In genomic region chr2:15243762-15244161, GRCh38 we compare ENCODE assay signal across 15 cellular contexts.
A peak's percentile ranks its signal among the peaks of the same experiment; 100 is the strongest.
DNase-seq lines count a peak whose midpoint lies in the region; ATAC-seq, FAIRE-seq and TF ChIP-seq lines count a peak whose summit lies in the region.
"Had no signal": no experiment of that assay in that cellular context is flagged by ENCODE, and none has a peak within 500 bp of the region (broad histone marks: within the 10 kb centered on the region; RNA-seq: fewer than 3 reads in every experiment).

No MANE protein-coding gene starts in this region.

- H3K27me3 ChIP-seq in K562 (ENCODE audit: control insufficient read depth in 2 of 2, insufficient read depth in 2 of 2, low read length in 2 of 2) (no peaks in the 10 kb centered on the region), gastrocnemius medialis (no peaks in the 10 kb centered on the region)
- H3K27me3 ChIP-seq: neural progenitor cell had no signal

- CTCF ChIA-PET in K562 (lab: Yijun Ruan, JAX; ENCODE audit: low intra/inter-chr PET ratio): no interaction called here

- H4K20me1 ChIP-seq in K562 (replicated peaks; ENCODE audit: control insufficient read depth, insufficient read depth, low read length): 0 out of 2 replicates have a peak, but pooled peaks cover 11% of the 10 kb centered on the region

- TF ChIP-seq CTCF in K562 (IDR thresholded peaks at IDR 0.05 in 2 of 3, conservative IDR thresholded peaks at IDR 0.05 in 1 of 3; ENCODE audit: insufficient read depth in 2 of 3, low read depth in 1 of 3, low read length in 3 of 3): no peak
- no peak for TF ChIP-seq CTCF in gastrocnemius medialis (IDR thresholded peaks at IDR 0.05 in 4 of 5, conservative IDR thresholded peaks at IDR 0.05 in 1 of 5)

- in situ Hi-C loops in K562 (cut with MboI): no loop called here
- in situ Hi-C loops in gastrocnemius medialis (cut with MboI; ENCODE audit: low sequenced_read_pairs in 4 of 4): no loop called here

- peak; percentile 57 for ATAC-seq in K562
- no peak for ATAC-seq in gastrocnemius medialis
- no peak for ATAC-seq in HG03354 (IDR thresholded peaks at IDR 0.05; ENCODE audit: poor library complexity, severe bottlenecking, unreplicated experiment)
- ATAC-seq in HG02840 (IDR thresholded peaks at IDR 0.05; ENCODE audit: low FRiP score, unreplicated experiment): no peak
- ATAC-seq: activated CD8-positive, alpha-beta T cell treated with anti-CD3 and anti-CD28 coated beads for 36 hours; left cardiac atrium had no signal

- POLR2A ChIA-PET in K562 (lab: Yijun Ruan, JAX): no interaction called here

- TF ChIP-seq RAD21 in K562 (CRISPR knock-in tag; conservative IDR thresholded peaks at IDR 0.05 in 1 of 2, IDR thresholded peaks at IDR 0.05 in 1 of 2): no peak

- intact Hi-C loops in K562 (cut with micrococcal nuclease) (no loop called here), gastrocnemius medialis (cut with DNase I; ENCODE audit: low total_unique reads) (no loop called here)

- no peaks in the 10 kb centered on the region for H3K9me3 ChIP-seq in K562 (replicated peaks; ENCODE audit: control insufficient read depth, insufficient read depth, low read depth, low read length)
- no peaks in the 10 kb centered on the region for H3K9me3 ChIP-seq in gastrocnemius medialis

- no peak overlapping the region for H3K4me2 ChIP-seq in K562 (ENCODE audit: insufficient read depth, low read length)
- H3K4me2 ChIP-seq: neural progenitor cell had no signal

- TF ChIP-seq POLR2A in K562 (conservative IDR thresholded peaks at IDR 0.05) (no peak), gastrocnemius medialis (IDR thresholded peaks at IDR 0.05) (no peak)

- H3K4me1 ChIP-seq in K562 (replicated peaks in 1 of 2; ENCODE audit: control insufficient read depth in 2 of 2, insufficient read depth in 2 of 2, low read length in 2 of 2) (peaks cover 5 to 15% of the 10 kb centered on the region in 2 experiments; a peak in 4 of 5 replicates), gastrocnemius medialis (peaks cover 0 to 10% of the 10 kb centered on the region in 2 donors)
- H3K4me1 ChIP-seq: neural progenitor cell had no signal

- BruUV-seq in K562 (replicated peaks; lab: Mats Ljungman, UMichigan): no TSS peak

- DNase-seq in DMS79 treated with DMSO at 0.1 percent for 48 hours (lab: John Stamatoyannopoulos, UW): peak; percentile 11
- DNase-seq in DMS79 (lab: John Stamatoyannopoulos, UW): no peak
- peak; percentile 18 for DNase-seq in NCI-H146 treated with DMSO at 0.1 percent for 48 hours (lab: John Stamatoyannopoulos, UW; ENCODE audit: unreplicated experiment)
- DNase-seq in K562 (ENCODE audit: extremely low read depth in 1 of 4, low spot score in 3 of 4): peak; percentile 25 to 31 (median 29)
- peak; percentile 16 for DNase-seq in myocyte (ENCODE audit: low read depth)
- DNase-seq in gastrocnemius medialis: no peak
- DNase-seq: activated CD8-positive, alpha-beta T cell treated with anti-CD3 and anti-CD28 coated beads for 36 hours; activated naive CD4-positive, alpha-beta T cell treated with anti-CD3 and anti-CD28 coated beads for 36 hours; left cardiac atrium; MM.1S had no signal

- peaks cover 4% of the 10 kb centered on the region for H3K9me1 ChIP-seq in K562 (ENCODE audit: control insufficient read depth, insufficient read depth, low read length)

- peaks cover 10% of the 10 kb centered on the region; the same call in 2 of the 3 replicates for H3K79me2 ChIP-seq in K562 (ENCODE audit: control insufficient read depth, insufficient read depth, low read length)

- FAIRE-seq in K562 (lab: Jason Lieb, UNC): no peak
- FAIRE-seq: A204.1, GM18507 had no signal

- TF ChIP-seq EP300 in K562 (IDR thresholded peaks at IDR 0.05; ENCODE audit: low read length): no peak

- H3K4me3 ChIP-seq in K562 (no peak overlapping the region), gastrocnemius medialis (no peak overlapping the region)
- H3K4me3 ChIP-seq: neural progenitor cell had no signal

- H2AFZ ChIP-seq in K562 (ENCODE audit: low read depth, low read length): no peak overlapping the region
- H2AFZ ChIP-seq: neural progenitor cell had no signal

- H3K27ac ChIP-seq in K562 (ENCODE audit: extremely low read depth, low read depth, low read length) (no peak overlapping the region), gastrocnemius medialis (no peak overlapping the region)
- H3K27ac ChIP-seq: neural progenitor cell had no signal

- H3K36me3 ChIP-seq in K562 (ENCODE audit: control insufficient read depth, insufficient read depth, low read length) (peaks cover 12% of the 10 kb centered on the region; the same call in 1 of the 3 replicates), gastrocnemius medialis (no peaks in the 10 kb centered on the region)
- H3K36me3 ChIP-seq: neural progenitor cell had no signal

- no peak overlapping the region for H3K9ac ChIP-seq in K562 (ENCODE audit: insufficient read depth in 1 of 2, low read depth in 2 of 2, low read length in 2 of 2)
- H3K9ac ChIP-seq: neural progenitor cell had no signal

- WGBS in K562 (ENCODE audit: insufficient coverage, low coverage, missing lambda C conversion rate): 39% methylated on average over 6 of the region's 6 CpGs

TF ChIP-seq in K562, 482 proteins besides CTCF, POLR2A, EP300 and RAD21 (continues in another document):
- TF ChIP-seq ZNF778 (CRISPR knock-in tag; IDR thresholded peaks at IDR 0.05) (no peak), U2AF2 (optimal IDR thresholded peaks at IDR 0.05; ENCODE audit: low read depth, low read length) (no peak), CHD2 (IDR thresholded peaks at IDR 0.05; ENCODE audit: low read depth, low read length) (no peak), CCAR2 (IDR thresholded peaks at IDR 0.05; ENCODE audit: low read depth, low read length) (no peak), ZNF696 (CRISPR knock-in tag; conservative IDR thresholded peaks at IDR 0.05) (no peak), PREB (CRISPR knock-in tag; IDR thresholded peaks at IDR 0.05) (no peak), HOXB6 (CRISPR knock-in tag; IDR thresholded peaks at IDR 0.05; ENCODE audit: borderline replicate concordance) (no peak), IRF2 (CRISPR knock-in tag; IDR thresholded peaks at IDR 0.05) (no peak), RBM39 (optimal IDR thresholded peaks at IDR 0.05; ENCODE audit: low read depth, low read length) (no peak), JUN (IDR thresholded peaks at IDR 0.05; ENCODE audit: borderline replicate concordance, low read depth, low read length) (peak; percentile 67), JUN (CRISPR knock-in tag; IDR thresholded peaks at IDR 0.05; ENCODE audit: borderline replicate concordance) (no peak), FOSL1 (tag; conservative IDR thresholded peaks at IDR 0.05) (0 out of 2 replicates have a peak, but pooled peaks have one; percentile 29), ZBED1 (IDR thresholded peaks at IDR 0.05) (no peak), HDAC6 (IDR thresholded peaks at IDR 0.05; ENCODE audit: low read depth, low read length) (no peak)
- TF ChIP-seq, protein P1, sequence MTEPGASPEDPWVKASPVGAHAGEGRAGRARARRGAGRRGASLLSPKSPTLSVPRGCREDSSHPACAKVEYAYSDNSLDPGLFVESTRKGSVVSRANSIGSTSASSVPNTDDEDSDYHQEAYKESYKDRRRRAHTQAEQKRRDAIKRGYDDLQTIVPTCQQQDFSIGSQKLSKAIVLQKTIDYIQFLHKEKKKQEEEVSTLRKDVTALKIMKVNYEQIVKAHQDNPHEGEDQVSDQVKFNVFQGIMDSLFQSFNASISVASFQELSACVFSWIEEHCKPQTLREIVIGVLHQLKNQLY (CRISPR knock-in tag; conservative IDR thresholded peaks at IDR 0.05): no peak
- TF ChIP-seq, protein P2, sequence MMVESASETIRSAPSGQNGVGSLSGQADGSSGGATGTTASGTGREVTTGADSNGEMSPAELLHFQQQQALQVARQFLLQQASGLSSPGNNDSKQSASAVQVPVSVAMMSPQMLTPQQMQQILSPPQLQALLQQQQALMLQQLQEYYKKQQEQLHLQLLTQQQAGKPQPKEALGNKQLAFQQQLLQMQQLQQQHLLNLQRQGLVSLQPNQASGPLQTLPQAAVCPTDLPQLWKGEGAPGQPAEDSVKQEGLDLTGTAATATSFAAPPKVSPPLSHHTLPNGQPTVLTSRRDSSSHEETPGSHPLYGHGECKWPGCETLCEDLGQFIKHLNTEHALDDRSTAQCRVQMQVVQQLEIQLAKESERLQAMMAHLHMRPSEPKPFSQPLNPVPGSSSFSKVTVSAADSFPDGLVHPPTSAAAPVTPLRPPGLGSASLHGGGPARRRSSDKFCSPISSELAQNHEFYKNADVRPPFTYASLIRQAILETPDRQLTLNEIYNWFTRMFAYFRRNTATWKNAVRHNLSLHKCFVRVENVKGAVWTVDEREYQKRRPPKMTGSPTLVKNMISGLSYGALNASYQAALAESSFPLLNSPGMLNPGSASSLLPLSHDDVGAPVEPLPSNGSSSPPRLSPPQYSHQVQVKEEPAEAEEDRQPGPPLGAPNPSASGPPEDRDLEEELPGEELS (CRISPR knock-in tag; IDR thresholded peaks at IDR 0.05; ENCODE audit: borderline replicate concordance): no peak
- TF ChIP-seq, protein P3, sequence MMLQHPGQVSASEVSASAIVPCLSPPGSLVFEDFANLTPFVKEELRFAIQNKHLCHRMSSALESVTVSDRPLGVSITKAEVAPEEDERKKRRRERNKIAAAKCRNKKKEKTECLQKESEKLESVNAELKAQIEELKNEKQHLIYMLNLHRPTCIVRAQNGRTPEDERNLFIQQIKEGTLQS (IDR thresholded peaks at IDR 0.05): peak; percentile 92
- TF ChIP-seq, protein P3 (CRISPR knock-in tag; conservative IDR thresholded peaks at IDR 0.05): no peak

Comparison
In these comparisons a context has a peak if more than half of its experiments do, and no peak if none do; other contexts are left out.
1. DNase-seq: peak in DMS79 treated with DMSO at 0.1 percent for 48 hours (single experiment), NCI-H146 treated with DMSO at 0.1 percent for 48 hours (single experiment), K562 (4 of 4) and myocyte (single experiment); none in DMS79 (single experiment) and gastrocnemius medialis (0 of 2).